In the genomic region with DNA sequence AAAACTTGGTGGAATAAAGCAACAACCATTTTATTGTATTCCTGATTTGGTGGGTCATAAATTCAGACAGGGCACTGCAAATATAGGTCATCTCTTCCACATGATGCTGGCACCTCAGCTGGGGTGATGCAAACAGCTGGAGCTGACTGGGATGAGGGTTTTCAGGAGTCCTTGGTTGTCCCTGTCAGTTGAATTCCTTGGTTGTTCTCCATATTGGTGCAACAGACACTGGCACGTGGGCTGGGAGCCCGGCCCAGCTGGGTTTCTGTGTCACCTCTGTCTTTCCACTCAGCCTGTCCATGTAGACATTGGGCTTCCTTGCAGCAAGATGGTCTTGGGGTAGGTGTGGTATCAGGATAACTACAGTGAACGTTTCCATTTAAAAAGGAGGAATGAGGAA, we compare ENCODE assay signal across 1 cellular context.
TF ChIP-seq lines count a peak whose summit lies in the region.

No MANE protein-coding gene starts in this region.

TF ChIP-seq in HepG2, 621 proteins besides CTCF, POLR2A, EP300 and RAD21 (continued from another document):
- TF ChIP-seq SRSF1 (optimal IDR thresholded peaks at IDR 0.05; ENCODE audit: low read depth, low read length) (no peak), HCFC1 (IDR thresholded peaks at IDR 0.05; ENCODE audit: low read depth, low read length) (no peak), SAP130 (CRISPR knock-in tag; IDR thresholded peaks at IDR 0.05; ENCODE audit: low read depth) (no peak), SMARCC2 (IDR thresholded peaks at IDR 0.05) (no peak), HNRNPL (IDR thresholded peaks at IDR 0.05; ENCODE audit: low read depth, low read length) (no peak), TCF7 (IDR thresholded peaks at IDR 0.05; ENCODE audit: low read depth) (no peak)
- TF ChIP-seq, protein P1, sequence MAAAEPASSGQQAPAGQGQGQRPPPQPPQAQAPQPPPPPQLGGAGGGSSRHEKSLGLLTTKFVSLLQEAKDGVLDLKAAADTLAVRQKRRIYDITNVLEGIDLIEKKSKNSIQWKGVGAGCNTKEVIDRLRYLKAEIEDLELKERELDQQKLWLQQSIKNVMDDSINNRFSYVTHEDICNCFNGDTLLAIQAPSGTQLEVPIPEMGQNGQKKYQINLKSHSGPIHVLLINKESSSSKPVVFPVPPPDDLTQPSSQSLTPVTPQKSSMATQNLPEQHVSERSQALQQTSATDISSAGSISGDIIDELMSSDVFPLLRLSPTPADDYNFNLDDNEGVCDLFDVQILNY (CRISPR knock-in tag; conservative IDR thresholded peaks at IDR 0.05), result no peak
